Comparison of ENCODE assay signal across 29 cellular contexts in genomic region chr6:27542485-27542884, GRCh38.
"Had no signal": no experiment of that assay in that cellular context is flagged by ENCODE, and none has a peak within 500 bp of the region (broad histone marks: within the 10 kb centered on the region; RNA-seq: fewer than 3 reads in every experiment).

No MANE protein-coding gene starts in this region.

- DNase-seq: activated B cell treated with CpG ODN at 0.5 μM for 24 hours; activated CD4-positive, alpha-beta T cell treated with anti-CD3 and anti-CD28 coated beads for 48 hours; activated CD4-positive, alpha-beta T cell treated with anti-CD3 and anti-CD28 coated beads, Interleukin-2, amount 50 U/mL, for 1 hour; activated CD4-positive, alpha-beta T cell treated with anti-CD3 and anti-CD28 coated beads, Interleukin-2, amount 50 U/mL, for 48 hours; activated CD8-positive, alpha-beta memory T cell treated with anti-CD3 and anti-CD28 coated beads for 24 hours; activated CD8-positive, alpha-beta T cell treated with anti-CD3 and anti-CD28 coated beads for 36 hours; activated effector memory CD4-positive, alpha-beta T cell treated with Interleukin-2 at 50 U/mL for 16 hours; activated gamma-delta T cell treated with Interleukin-2 at 50 U/mL for 16 hours; activated naive CD4-positive, alpha-beta T cell treated with anti-CD3 and anti-CD28 coated beads, Interleukin-2, amount 50 U/mL, for 16 hours; activated naive CD4-positive, alpha-beta T cell treated with Interleukin-2 at 50 U/mL for 16 hours; activated T-cell treated with anti-CD3 and anti-CD28 coated beads, Interleukin-2, amount 50 U/mL, for 4 hours; amniotic stem cell; anterior cingulate cortex; brain microvascular endothelial cell; dorsolateral prefrontal cortex; effector memory CD4-positive, alpha-beta T cell; endodermal cell; foreskin keratinocyte; gastrocnemius medialis; heart right ventricle; T1000; WERI-Rb-1 had no signal

- H3K79me2 ChIP-seq: hepatocyte had no signal

- H3K27me3 ChIP-seq: brain microvascular endothelial cell, foreskin keratinocyte had no signal

- H3K4me2 ChIP-seq: hepatocyte had no signal

- FAIRE-seq: astrocyte, bronchial epithelial cell had no signal

- ATAC-seq: activated CD4-positive, CD25-positive, alpha-beta regulatory T cell treated with anti-CD3 and anti-CD28 coated beads, Interleukin-2, amount 50 U/mL, for 24 hours; activated CD8-positive, alpha-beta T cell treated with anti-CD3 and anti-CD28 coated beads for 36 hours; activated T-cell treated with anti-CD3 and anti-CD28 coated beads, Interleukin-2, amount 50 U/mL, for 4 hours; activated T-helper 17 cell treated with anti-CD3 and anti-CD28 coated beads, Interleukin-2, amount 50 U/mL, for 72 hours; foreskin keratinocyte; gastrocnemius medialis; heart right ventricle had no signal

- H3K9me3 ChIP-seq: esophagus muscularis mucosa, gastrocnemius medialis had no signal

- H2AFZ ChIP-seq: hepatocyte had no signal

- H3K4me1 ChIP-seq: foreskin keratinocyte, gastrocnemius medialis had no signal

- H3K27ac ChIP-seq: brain microvascular endothelial cell, coronary artery, dorsolateral prefrontal cortex, esophagus muscularis mucosa, foreskin keratinocyte, gastrocnemius medialis, heart right ventricle, hepatocyte, WERI-Rb-1 had no signal

- H3K36me3 ChIP-seq: brain microvascular endothelial cell, esophagus muscularis mucosa, gastrocnemius medialis, heart right ventricle, WERI-Rb-1 had no signal

- H3K4me3 ChIP-seq: coronary artery, dorsolateral prefrontal cortex, esophagus muscularis mucosa, gastrocnemius medialis, heart right ventricle, hepatocyte had no signal
